ENCODE assay signal across 1 cellular context in genomic region chr17:47229535-47230443, GRCh38.
TF ChIP-seq lines count a peak whose summit lies in the region.

No MANE protein-coding gene starts in this region.

TF ChIP-seq in K562, 482 proteins besides CTCF, POLR2A, EP300 and RAD21 (continued from another document and continues in another):
- TF ChIP-seq MGA (IDR thresholded peaks at IDR 0.05): peak; percentile 60
- TF ChIP-seq, protein P1, sequence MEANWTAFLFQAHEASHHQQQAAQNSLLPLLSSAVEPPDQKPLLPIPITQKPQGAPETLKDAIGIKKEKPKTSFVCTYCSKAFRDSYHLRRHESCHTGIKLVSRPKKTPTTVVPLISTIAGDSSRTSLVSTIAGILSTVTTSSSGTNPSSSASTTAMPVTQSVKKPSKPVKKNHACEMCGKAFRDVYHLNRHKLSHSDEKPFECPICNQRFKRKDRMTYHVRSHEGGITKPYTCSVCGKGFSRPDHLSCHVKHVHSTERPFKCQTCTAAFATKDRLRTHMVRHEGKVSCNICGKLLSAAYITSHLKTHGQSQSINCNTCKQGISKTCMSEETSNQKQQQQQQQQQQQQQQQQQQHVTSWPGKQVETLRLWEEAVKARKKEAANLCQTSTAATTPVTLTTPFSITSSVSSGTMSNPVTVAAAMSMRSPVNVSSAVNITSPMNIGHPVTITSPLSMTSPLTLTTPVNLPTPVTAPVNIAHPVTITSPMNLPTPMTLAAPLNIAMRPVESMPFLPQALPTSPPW (CRISPR knock-in tag; IDR thresholded peaks at IDR 0.05): peak; percentile 34; the same call in 1 of the 2 replicates
- no peak for TF ChIP-seq CBFA2T2 (conservative IDR thresholded peaks at IDR 0.05)
- TF ChIP-seq RBM17 (IDR thresholded peaks at IDR 0.05; ENCODE audit: borderline replicate concordance, low read depth, low read length): no peak
- 0 out of 2 replicates have a peak, but pooled peaks have one; percentile 5 for TF ChIP-seq NFIC (IDR thresholded peaks at IDR 0.05)
- no peak for TF ChIP-seq ZNF175 (CRISPR knock-in tag; IDR thresholded peaks at IDR 0.05; ENCODE audit: low read depth)
- TF ChIP-seq SMAD1 (IDR thresholded peaks at IDR 0.05; ENCODE audit: low read depth, low read length, partially characterized antibody): no peak
- no peak for TF ChIP-seq FOXA3 (CRISPR knock-in tag; conservative IDR thresholded peaks at IDR 0.05 in 1 of 2, IDR thresholded peaks at IDR 0.05 in 1 of 2)
- no peak for TF ChIP-seq ZNF75A (CRISPR knock-in tag; IDR thresholded peaks at IDR 0.05)
- no peak for TF ChIP-seq NUFIP1 (IDR thresholded peaks at IDR 0.05; ENCODE audit: partially characterized antibody)
- TF ChIP-seq CTCFL (IDR thresholded peaks at IDR 0.05; ENCODE audit: borderline replicate concordance, insufficient read depth, low read depth, low read length, poor library complexity, severe bottlenecking): no peak
- TF ChIP-seq PHTF2 (CRISPR knock-in tag; IDR thresholded peaks at IDR 0.05): no peak
- TF ChIP-seq, protein P2, sequence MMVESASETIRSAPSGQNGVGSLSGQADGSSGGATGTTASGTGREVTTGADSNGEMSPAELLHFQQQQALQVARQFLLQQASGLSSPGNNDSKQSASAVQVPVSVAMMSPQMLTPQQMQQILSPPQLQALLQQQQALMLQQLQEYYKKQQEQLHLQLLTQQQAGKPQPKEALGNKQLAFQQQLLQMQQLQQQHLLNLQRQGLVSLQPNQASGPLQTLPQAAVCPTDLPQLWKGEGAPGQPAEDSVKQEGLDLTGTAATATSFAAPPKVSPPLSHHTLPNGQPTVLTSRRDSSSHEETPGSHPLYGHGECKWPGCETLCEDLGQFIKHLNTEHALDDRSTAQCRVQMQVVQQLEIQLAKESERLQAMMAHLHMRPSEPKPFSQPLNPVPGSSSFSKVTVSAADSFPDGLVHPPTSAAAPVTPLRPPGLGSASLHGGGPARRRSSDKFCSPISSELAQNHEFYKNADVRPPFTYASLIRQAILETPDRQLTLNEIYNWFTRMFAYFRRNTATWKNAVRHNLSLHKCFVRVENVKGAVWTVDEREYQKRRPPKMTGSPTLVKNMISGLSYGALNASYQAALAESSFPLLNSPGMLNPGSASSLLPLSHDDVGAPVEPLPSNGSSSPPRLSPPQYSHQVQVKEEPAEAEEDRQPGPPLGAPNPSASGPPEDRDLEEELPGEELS (CRISPR knock-in tag; IDR thresholded peaks at IDR 0.05; ENCODE audit: borderline replicate concordance): peak; percentile 71; the same call in 1 of the 2 replicates
- TF ChIP-seq, protein P3, sequence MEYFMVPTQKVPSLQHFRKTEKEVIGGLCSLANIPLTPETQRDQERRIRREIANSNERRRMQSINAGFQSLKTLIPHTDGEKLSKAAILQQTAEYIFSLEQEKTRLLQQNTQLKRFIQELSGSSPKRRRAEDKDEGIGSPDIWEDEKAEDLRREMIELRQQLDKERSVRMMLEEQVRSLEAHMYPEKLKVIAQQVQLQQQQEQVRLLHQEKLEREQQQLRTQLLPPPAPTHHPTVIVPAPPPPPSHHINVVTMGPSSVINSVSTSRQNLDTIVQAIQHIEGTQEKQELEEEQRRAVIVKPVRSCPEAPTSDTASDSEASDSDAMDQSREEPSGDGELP (CRISPR knock-in tag; IDR thresholded peaks at IDR 0.05; ENCODE audit: borderline replicate concordance): peak; percentile 55; the same call in 1 of the 2 replicates
- no peak; the same call in 1 of the 2 replicates for TF ChIP-seq ZNF766 (CRISPR knock-in tag; conservative IDR thresholded peaks at IDR 0.05)
- TF ChIP-seq THRAP3 (IDR thresholded peaks at IDR 0.05; ENCODE audit: borderline replicate concordance): no peak
- peak; percentile 44; the same call in 1 of the 2 replicates for TF ChIP-seq DPF2 (IDR thresholded peaks at IDR 0.05)
- TF ChIP-seq, protein P4, sequence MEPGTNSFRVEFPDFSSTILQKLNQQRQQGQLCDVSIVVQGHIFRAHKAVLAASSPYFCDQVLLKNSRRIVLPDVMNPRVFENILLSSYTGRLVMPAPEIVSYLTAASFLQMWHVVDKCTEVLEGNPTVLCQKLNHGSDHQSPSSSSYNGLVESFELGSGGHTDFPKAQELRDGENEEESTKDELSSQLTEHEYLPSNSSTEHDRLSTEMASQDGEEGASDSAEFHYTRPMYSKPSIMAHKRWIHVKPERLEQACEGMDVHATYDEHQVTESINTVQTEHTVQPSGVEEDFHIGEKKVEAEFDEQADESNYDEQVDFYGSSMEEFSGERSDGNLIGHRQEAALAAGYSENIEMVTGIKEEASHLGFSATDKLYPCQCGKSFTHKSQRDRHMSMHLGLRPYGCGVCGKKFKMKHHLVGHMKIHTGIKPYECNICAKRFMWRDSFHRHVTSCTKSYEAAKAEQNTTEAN (CRISPR knock-in tag; IDR thresholded peaks at IDR 0.05): no peak
- TF ChIP-seq, protein P5, sequence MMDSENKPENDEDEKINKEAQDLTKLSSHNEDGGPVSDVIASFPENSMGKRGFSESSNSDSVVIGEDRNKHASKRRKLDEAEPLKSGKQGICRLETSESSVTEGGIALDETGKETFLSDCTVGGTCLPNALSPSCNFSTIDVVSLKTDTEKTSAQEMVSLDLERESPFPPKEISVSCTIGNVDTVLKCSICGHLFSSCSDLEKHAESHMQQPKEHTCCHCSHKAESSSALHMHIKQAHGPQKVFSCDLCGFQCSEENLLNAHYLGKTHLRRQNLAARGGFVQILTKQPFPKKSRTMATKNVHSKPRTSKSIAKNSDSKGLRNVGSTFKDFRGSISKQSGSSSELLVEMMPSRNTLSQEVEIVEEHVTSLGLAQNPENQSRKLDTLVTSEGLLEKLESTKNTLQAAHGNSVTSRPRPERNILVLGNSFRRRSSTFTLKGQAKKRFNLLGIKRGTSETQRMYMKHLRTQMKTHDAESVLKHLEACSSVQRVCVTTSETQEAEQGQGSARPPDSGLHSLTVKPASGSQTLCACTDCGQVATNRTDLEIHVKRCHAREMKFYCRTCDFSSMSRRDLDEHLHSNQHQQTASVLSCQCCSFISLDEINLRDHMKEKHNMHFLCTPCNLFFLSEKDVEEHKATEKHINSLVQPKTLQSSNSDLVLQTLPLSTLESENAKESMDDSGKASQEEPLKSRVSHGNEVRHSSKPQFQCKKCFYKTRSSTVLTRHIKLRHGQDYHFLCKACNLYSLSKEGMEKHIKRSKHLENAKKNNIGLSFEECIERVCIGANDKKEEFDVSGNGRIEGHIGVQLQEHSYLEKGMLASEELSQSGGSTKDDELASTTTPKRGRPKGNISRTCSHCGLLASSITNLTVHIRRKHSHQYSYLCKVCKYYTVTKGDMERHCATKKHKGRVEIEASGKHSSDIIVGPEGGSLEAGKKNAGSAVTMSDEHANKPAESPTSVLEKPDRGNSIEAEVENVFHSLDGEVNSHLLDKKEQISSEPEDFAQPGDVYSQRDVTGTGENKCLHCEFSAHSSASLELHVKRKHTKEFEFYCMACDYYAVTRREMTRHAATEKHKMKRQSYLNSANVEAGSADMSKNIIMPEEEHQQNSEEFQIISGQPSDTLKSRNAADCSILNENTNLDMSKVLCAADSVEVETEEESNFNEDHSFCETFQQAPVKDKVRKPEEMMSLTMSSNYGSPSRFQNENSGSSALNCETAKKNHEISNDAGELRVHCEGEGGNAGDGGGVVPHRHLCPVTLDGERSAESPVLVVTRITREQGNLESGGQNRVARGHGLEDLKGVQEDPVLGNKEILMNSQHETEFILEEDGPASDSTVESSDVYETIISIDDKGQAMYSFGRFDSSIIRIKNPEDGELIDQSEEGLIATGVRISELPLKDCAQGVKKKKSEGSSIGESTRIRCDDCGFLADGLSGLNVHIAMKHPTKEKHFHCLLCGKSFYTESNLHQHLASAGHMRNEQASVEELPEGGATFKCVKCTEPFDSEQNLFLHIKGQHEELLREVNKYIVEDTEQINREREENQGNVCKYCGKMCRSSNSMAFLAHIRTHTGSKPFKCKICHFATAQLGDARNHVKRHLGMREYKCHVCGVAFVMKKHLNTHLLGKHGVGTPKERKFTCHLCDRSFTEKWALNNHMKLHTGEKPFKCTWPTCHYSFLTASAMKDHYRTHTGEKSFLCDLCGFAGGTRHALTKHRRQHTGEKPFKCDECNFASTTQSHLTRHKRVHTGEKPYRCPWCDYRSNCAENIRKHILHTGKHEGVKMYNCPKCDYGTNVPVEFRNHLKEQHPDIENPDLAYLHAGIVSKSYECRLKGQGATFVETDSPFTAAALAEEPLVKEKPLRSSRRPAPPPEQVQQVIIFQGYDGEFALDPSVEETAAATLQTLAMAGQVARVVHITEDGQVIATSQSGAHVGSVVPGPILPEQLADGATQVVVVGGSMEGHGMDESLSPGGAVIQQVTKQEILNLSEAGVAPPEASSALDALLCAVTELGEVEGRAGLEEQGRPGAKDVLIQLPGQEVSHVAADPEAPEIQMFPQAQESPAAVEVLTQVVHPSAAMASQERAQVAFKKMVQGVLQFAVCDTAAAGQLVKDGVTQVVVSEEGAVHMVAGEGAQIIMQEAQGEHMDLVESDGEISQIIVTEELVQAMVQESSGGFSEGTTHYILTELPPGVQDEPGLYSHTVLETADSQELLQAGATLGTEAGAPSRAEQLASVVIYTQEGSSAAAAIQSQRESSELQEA (IDR thresholded peaks at IDR 0.05; ENCODE audit: low read depth): no peak
- TF ChIP-seq CXXC5 (CRISPR knock-in tag; IDR thresholded peaks at IDR 0.05): peak; percentile 80
- no peak for TF ChIP-seq ZNF184 (CRISPR knock-in tag; IDR thresholded peaks at IDR 0.05)
- TF ChIP-seq POLR3G (IDR thresholded peaks at IDR 0.05; ENCODE audit: extremely low read depth, insufficient read length, insufficient replicate concordance): no peak
- no peak for TF ChIP-seq STAT5A (IDR thresholded peaks at IDR 0.05; ENCODE audit: borderline replicate concordance, low read length)
